In the genomic region with DNA sequence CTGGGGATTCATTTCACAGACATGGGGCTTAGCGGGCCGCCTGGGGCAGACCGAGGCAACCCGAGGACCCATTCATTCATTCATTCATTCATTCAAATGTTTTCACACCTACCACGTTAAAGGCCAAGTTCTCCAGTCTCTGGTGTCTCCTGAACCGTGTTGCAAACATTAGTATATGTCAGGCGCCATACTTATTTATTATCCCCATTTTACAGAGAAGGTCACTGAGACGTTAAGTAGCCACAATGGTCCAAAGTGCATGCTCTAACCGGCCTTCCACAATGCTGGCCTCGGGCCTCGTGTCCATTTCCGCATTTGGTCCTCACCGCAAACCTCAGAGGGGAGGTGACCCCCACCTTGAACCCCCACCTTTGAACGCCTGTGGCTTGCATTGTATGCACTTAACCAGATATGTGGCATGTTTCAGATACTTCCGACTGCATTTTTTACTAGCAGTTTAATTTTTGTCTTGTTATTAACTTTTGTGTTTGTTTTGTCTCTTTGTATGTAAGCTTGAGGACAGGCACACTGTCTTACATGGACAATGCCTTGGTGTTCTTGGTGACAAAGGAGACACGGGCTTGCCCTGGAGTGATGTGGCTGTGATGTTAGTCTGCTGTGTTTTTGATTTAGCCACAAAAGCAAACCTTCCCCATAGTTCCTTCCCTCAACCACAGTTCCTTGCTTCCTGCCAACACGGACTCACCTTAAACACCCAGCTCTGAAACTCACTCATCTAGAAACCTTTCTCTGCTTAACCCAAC, we compare ENCODE assay signal across 9 cellular contexts. TPM values are rescaled to one million over a fixed set of nuclear protein-coding genes. Genes with fewer than 3 reads are reported as not detected.
DNase-seq lines count a peak whose midpoint lies in the region; ATAC-seq and TF ChIP-seq lines count a peak whose summit lies in the region.
"Had no signal": no experiment of that assay in that cellular context is flagged by ENCODE, and none has a peak within 500 bp of the region (broad histone marks: within the 10 kb centered on the region; RNA-seq: fewer than 3 reads in every experiment).

No MANE protein-coding gene starts in this region.

- H3K36me3 ChIP-seq in SK-N-SH (replicated peaks in 1 of 2; ENCODE audit: control insufficient read depth in 1 of 2, insufficient read depth in 2 of 2, low read length in 1 of 2): peaks cover 0 to 8% of the 10 kb centered on the region in 2 experiments

- peaks cover 41% of the 10 kb centered on the region for H3K4me1 Mint-ChIP-seq in activated naive CD8-positive, alpha-beta T cell (ENCODE audit: low read depth)
- peaks cover 40 to 41% of the 10 kb centered on the region in 2 donors for H3K4me1 Mint-ChIP-seq in immature natural killer cell
- peaks cover 57% of the 10 kb centered on the region for H3K4me1 Mint-ChIP-seq in stimulated activated naive CD8-positive, alpha-beta T cell treated with anti-CD3 and anti-CD28 coated beads, Interleukin-15, amount 100 ng/mL, for 72 hours

- H3K4me1 ChIP-seq in SK-N-SH (ENCODE audit: control insufficient read depth in 1 of 2, insufficient read depth in 2 of 2, low read depth in 1 of 2, low read length in 1 of 2): peaks cover 5 to 15% of the 10 kb centered on the region in 2 experiments; a peak in 2 of 4 replicates
- peaks cover 17% of the 10 kb centered on the region for H3K4me1 ChIP-seq in foreskin keratinocyte

- H2AFZ ChIP-seq in SK-N-SH (ENCODE audit: low read depth): no peak overlapping the region; the same call in 1 of the 2 replicates

- no peaks in the 10 kb centered on the region for H3K9me3 Mint-ChIP-seq in activated naive CD8-positive, alpha-beta T cell (ENCODE audit: low read depth)
- H3K9me3 Mint-ChIP-seq in immature natural killer cell: no peaks in the 10 kb centered on the region
- H3K9me3 Mint-ChIP-seq in stimulated activated naive CD8-positive, alpha-beta T cell treated with anti-CD3 and anti-CD28 coated beads, Interleukin-15, amount 100 ng/mL, for 72 hours: no peaks in the 10 kb centered on the region

- no peaks in the 10 kb centered on the region for H3K9me2 ChIP-seq in SK-N-SH

- WGBS in SK-N-SH (ENCODE audit: low lambda C conversion rate): 67% methylated on average over 17 of the region's 17 CpGs

- CTCF ChIA-PET in SK-N-SH (lab: Yijun Ruan, JAX): interaction anchor here (4.2 kb wide), 2 partner anchors 45 to 51 kb away, joined by 24 to 33 read pairs; no protein-coding TSS in a partner anchor

- H3K36me3 Mint-ChIP-seq in activated naive CD8-positive, alpha-beta T cell: no peaks in the 10 kb centered on the region
- H3K36me3 Mint-ChIP-seq in immature natural killer cell: no peaks in the 10 kb centered on the region

- TF ChIP-seq RAD21 in SK-N-SH (IDR thresholded peaks at IDR 0.05; ENCODE audit: low read length): no peak

- H3K9me3 ChIP-seq in SK-N-SH: no peaks in the 10 kb centered on the region

- H3K27ac Mint-ChIP-seq in activated naive CD8-positive, alpha-beta T cell: peak overlapping the region; percentile 18
- H3K27ac Mint-ChIP-seq in immature natural killer cell: peak overlapping the region; percentile 26 to 92 (median 80)
- H3K27ac Mint-ChIP-seq in stimulated activated naive CD8-positive, alpha-beta T cell treated with anti-CD3 and anti-CD28 coated beads, Interleukin-15, amount 100 ng/mL, for 72 hours: peak overlapping the region; percentile 12 to 40

- DNase-seq in SK-N-SH (no peak), immature natural killer cell (no peak), cerebellum (ENCODE audit: low spot score) (no peak), foreskin keratinocyte (no peak)
- no peak for DNase-seq in stimulated activated naive CD8-positive, alpha-beta T cell treated with anti-CD3 and anti-CD28 coated beads, Interleukin-15, amount 100 ng/mL, for 72 hours
- DNase-seq: RPMI8226 had no signal

- H3K79me2 ChIP-seq in SK-N-SH (ENCODE audit: insufficient read depth): peaks cover 30% of the 10 kb centered on the region

- no peak overlapping the region for H3K9ac ChIP-seq in SK-N-SH

- no peaks in the 10 kb centered on the region for H3K27me3 Mint-ChIP-seq in activated naive CD8-positive, alpha-beta T cell
- H3K27me3 Mint-ChIP-seq in immature natural killer cell (ENCODE audit: low read depth in 3 of 3): peaks cover 7 to 17% (median 15%) of the 10 kb centered on the region in 3 donors
- no peaks in the 10 kb centered on the region for H3K27me3 Mint-ChIP-seq in stimulated activated naive CD8-positive, alpha-beta T cell treated with anti-CD3 and anti-CD28 coated beads, Interleukin-15, amount 100 ng/mL, for 72 hours

- ATAC-seq in SK-N-SH treated with all-trans-retinoic acid at 6 μM for 48 hours (no peak), GM21390 (IDR thresholded peaks at IDR 0.05; ENCODE audit: unreplicated experiment) (no peak), foreskin keratinocyte (no peak)
- ATAC-seq in stimulated activated naive CD8-positive, alpha-beta T cell treated with anti-CD3 and anti-CD28 coated beads, Interleukin-15, amount 100 ng/mL, for 72 hours: peak; percentile 15

- TF ChIP-seq CTCF in SK-N-SH (IDR thresholded peaks at IDR 0.05): no peak
- TF ChIP-seq CTCF in foreskin keratinocyte (conservative IDR thresholded peaks at IDR 0.05): no peak

- H3F3A ChIP-seq in SK-N-SH (replicated peaks; ENCODE audit: insufficient read depth): no peaks in the 10 kb centered on the region

- peak overlapping the region; percentile 70 to 71; a peak in 3 of 4 replicates for H3K4me3 ChIP-seq in SK-N-SH (ENCODE audit: low read depth in 2 of 2, low read length in 1 of 2)

- peak overlapping the region; percentile 96 for H3K4me2 ChIP-seq in SK-N-SH

- H3K27me3 ChIP-seq in SK-N-SH (ENCODE audit: insufficient read depth) (no peaks in the 10 kb centered on the region), foreskin keratinocyte (no peaks in the 10 kb centered on the region)

- H3K27ac ChIP-seq in SK-N-SH (ENCODE audit: low read depth in 2 of 2, low read length in 1 of 2) (no peak overlapping the region), foreskin keratinocyte (no peak overlapping the region)

- H3K4me3 Mint-ChIP-seq in activated naive CD8-positive, alpha-beta T cell: peak overlapping the region; percentile 87
- H3K4me3 Mint-ChIP-seq in immature natural killer cell: peak overlapping the region; percentile 67 to 92 (median 81)
- H3K4me3 Mint-ChIP-seq in stimulated activated naive CD8-positive, alpha-beta T cell treated with anti-CD3 and anti-CD28 coated beads, Interleukin-15, amount 100 ng/mL, for 72 hours: peak overlapping the region; percentile 82 to 95

- POLR2A ChIA-PET in SK-N-SH (lab: Yijun Ruan, JAX): no interaction called here

- H4K20me1 ChIP-seq in SK-N-SH (ENCODE audit: insufficient read depth): peaks cover 21% of the 10 kb centered on the region

- TF ChIP-seq EP300 in SK-N-SH (IDR thresholded peaks at IDR 0.05; ENCODE audit: borderline replicate concordance in 1 of 2, low read depth in 1 of 2, low read length in 1 of 2): no peak

TF ChIP-seq in SK-N-SH, 30 proteins besides CTCF, POLR2A, EP300 and RAD21 (continues in another document):
- TF ChIP-seq NFIC (IDR thresholded peaks at IDR 0.05; ENCODE audit: borderline replicate concordance): no peak
- TF ChIP-seq, protein P1, sequence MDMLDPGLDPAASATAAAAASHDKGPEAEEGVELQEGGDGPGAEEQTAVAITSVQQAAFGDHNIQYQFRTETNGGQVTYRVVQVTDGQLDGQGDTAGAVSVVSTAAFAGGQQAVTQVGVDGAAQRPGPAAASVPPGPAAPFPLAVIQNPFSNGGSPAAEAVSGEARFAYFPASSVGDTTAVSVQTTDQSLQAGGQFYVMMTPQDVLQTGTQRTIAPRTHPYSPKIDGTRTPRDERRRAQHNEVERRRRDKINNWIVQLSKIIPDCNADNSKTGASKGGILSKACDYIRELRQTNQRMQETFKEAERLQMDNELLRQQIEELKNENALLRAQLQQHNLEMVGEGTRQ (IDR thresholded peaks at IDR 0.05; ENCODE audit: borderline replicate concordance, low read depth, low read length): no peak
- TF ChIP-seq NRF1 (IDR thresholded peaks at IDR 0.05; ENCODE audit: low read depth, low read length): no peak
- TF ChIP-seq GABPA (IDR thresholded peaks at IDR 0.05; ENCODE audit: low read depth): no peak
- TF ChIP-seq JUND (IDR thresholded peaks at IDR 0.05): no peak
- TF ChIP-seq SIN3A (IDR thresholded peaks at IDR 0.05; ENCODE audit: borderline replicate concordance, low read depth, low read length): no peak
- TF ChIP-seq RFX5 (IDR thresholded peaks at IDR 0.05; ENCODE audit: low read length): no peak
- no peak for TF ChIP-seq RCOR1 (IDR thresholded peaks at IDR 0.05; ENCODE audit: low read length)

TF ChIP-seq in SK-N-SH treated with all-trans-retinoic acid at 6 μM for 48 hours, 23 proteins besides CTCF, POLR2A, EP300 and RAD21 (continues in another document):
- no peak for TF ChIP-seq OSR1 (CRISPR knock-in tag; IDR thresholded peaks at IDR 0.05)

RNA-seq across cellular contexts. Expression of a gene that starts 1.2 kb away (rescaled TPM):
- polyA plus RNA-seq in SK-N-SH (2012; rRNA removed): 10.5 TPM in 2 replicates
- polyA plus RNA-seq in SK-N-SH (2012; cell fraction: cytosol; rRNA removed): 8.2 and 9.1 TPM in 2 replicates
- 18.5 and 29.7 TPM in 2 replicates for polyA plus RNA-seq in SK-N-SH (2012; cell fraction: nucleus; rRNA removed)
- polyA plus RNA-seq in immature natural killer cell: 1 to 10 TPM; 1.9 to 3.9 (median 3.2) TPM
- 6.5 TPM for total RNA-seq in cerebellum
- total RNA-seq in foreskin keratinocyte: 47.5 and 57.3 TPM in 2 replicates
- polyA plus RNA-seq in foreskin keratinocyte: 18.3 and 23.6 TPM in 2 replicates

RNA-seq across cellular contexts. Expression of a gene that starts 55.4 kb away (rescaled TPM):
- polyA plus RNA-seq in SK-N-SH (2012; rRNA removed): 18.5 and 26.2 TPM in 2 replicates
- 11.9 and 17.9 TPM in 2 replicates for polyA plus RNA-seq in SK-N-SH (2012; cell fraction: cytosol; rRNA removed)
- 38.5 and 69.7 TPM in 2 replicates for polyA plus RNA-seq in SK-N-SH (2012; cell fraction: nucleus; rRNA removed)
- polyA plus RNA-seq in immature natural killer cell: 1 to 10 TPM; 1.7 to 6.7 (median 3.8) TPM
- 6.6 TPM for total RNA-seq in cerebellum
- 26.7 and 33.2 TPM in 2 replicates for total RNA-seq in foreskin keratinocyte
- 26.3 and 32.6 TPM in 2 replicates for polyA plus RNA-seq in foreskin keratinocyte

Comparison
In these comparisons a context has a peak if more than half of its experiments do, and no peak if none do; other contexts are left out.
1. H3K27ac Mint-ChIP-seq: peak in every context shown above with its lines; median percentile 80 in immature natural killer cell; 26 in stimulated activated naive CD8-positive, alpha-beta T cell treated with anti-CD3 and anti-CD28 coated beads, Interleukin-15, amount 100 ng/mL, for 72 hours; 18 in activated naive CD8-positive, alpha-beta T cell.